Comparison of ENCODE assay signal across 19 cellular contexts in genomic region chr16:28195859-28196258, GRCh38. TPM values are rescaled to one million over a fixed set of nuclear protein-coding genes. Genes with fewer than 3 reads are reported as not detected.
DNase-seq lines count a peak whose midpoint lies in the region; TF ChIP-seq lines count a peak whose summit lies in the region.
"Had no signal": no experiment of that assay in that cellular context is flagged by ENCODE, and none has a peak within 500 bp of the region (broad histone marks: within the 10 kb centered on the region; RNA-seq: fewer than 3 reads in every experiment).

No MANE protein-coding gene starts in this region.

- BruUV-seq in A673 (replicated peaks; lab: Mats Ljungman, UMichigan), result no TSS peak

- no peak overlapping the region for H2BK15ac ChIP-seq in mesenchymal stem cell (ENCODE audit: low read depth, poor library complexity, severe bottlenecking)

- no peak overlapping the region for H2AFZ ChIP-seq in mesenchymal stem cell (ENCODE audit: low read depth, low read length)

- H3K36me3 Mint-ChIP-seq in CD4-positive, alpha-beta memory T cell, result peaks cover 28 to 54% of the 10 kb centered on the region in 2 donors
- H3K36me3 Mint-ChIP-seq in activated CD4-positive, alpha-beta memory T cell treated with anti-CD3 and anti-CD28 coated beads, Interleukin-2, amount 10 ng/mL, durations not matched to agents 7 days and 5 days (ENCODE audit: low read depth), result peaks cover 55% of the 10 kb centered on the region

- no peak overlapping the region for H3K9ac ChIP-seq in mesenchymal stem cell (ENCODE audit: low read length)

- peaks cover 57 to 76% (median 66%) of the 10 kb centered on the region in 4 donors for H3K4me1 Mint-ChIP-seq in CD4-positive, alpha-beta memory T cell
- peaks cover 68% of the 10 kb centered on the region for H3K4me1 Mint-ChIP-seq in activated CD4-positive, alpha-beta memory T cell treated with anti-CD3 and anti-CD28 coated beads, Interleukin-2, amount 10 ng/mL, durations not matched to agents 7 days and 5 days

- no peak overlapping the region for H4K91ac ChIP-seq in mesenchymal stem cell (ENCODE audit: low read length)

- no peaks in the 10 kb centered on the region for H3K9me3 ChIP-seq in A673 (ENCODE audit: low read depth, low read length, poor library complexity, severe bottlenecking)
- no peaks in the 10 kb centered on the region for H3K9me3 ChIP-seq in CD4-positive, alpha-beta memory T cell (ENCODE audit: control insufficient read depth in 1 of 2, low read length in 2 of 2)
- no peaks in the 10 kb centered on the region for H3K9me3 ChIP-seq in mesenchymal stem cell (ENCODE audit: control insufficient read depth, low read length)
- H3K9me3 ChIP-seq: body of pancreas, colonic mucosa had no signal

- 100% methylated on average over 2 of the region's 2 CpGs for WGBS in mesenchymal stem cell

- DNase-seq in A673 (ENCODE audit: low spot score) (no peak), mesenchymal stem cell (no peak), NCI-H146 (lab: John Stamatoyannopoulos, UW) (no peak), amygdala (lab: John Stamatoyannopoulos, UW) (no peak), NCI-H2107 treated with DMSO at 0.1 percent for 48 hours (lab: John Stamatoyannopoulos, UW; ENCODE audit: unreplicated experiment) (no peak)
- DNase-seq in CD4-positive, alpha-beta memory T cell, result no peak
- DNase-seq in activated CD4-positive, alpha-beta memory T cell treated with anti-CD3 and anti-CD28 coated beads, Interleukin-2, amount 10 ng/mL, durations not matched to agents 7 days and 5 days, result no peak
- DNase-seq: activated CD4-positive, alpha-beta T cell treated with anti-CD3 and anti-CD28 coated beads, Interleukin-2, amount 50 U/mL, for 1 hour; activated effector memory CD4-positive, alpha-beta T cell treated with Interleukin-2 at 50 U/mL for 16 hours; AML-193; body of pancreas; colonic mucosa; foreskin melanocyte; GDM1; NCI-H510A treated with DMSO at 0.1 percent for 48 hours; SIG-M5; stimulated activated CD4-positive, alpha-beta T cell treated with anti-CD3 and anti-CD28 coated beads, Interleukin-2, amount 100 ng/mL, for 24 hours; T1000 had no signal

- no peaks in the 10 kb centered on the region for H3K27me3 Mint-ChIP-seq in CD4-positive, alpha-beta memory T cell
- H3K27me3 Mint-ChIP-seq in activated CD4-positive, alpha-beta memory T cell treated with anti-CD3 and anti-CD28 coated beads, Interleukin-2, amount 10 ng/mL, durations not matched to agents 7 days and 5 days, result no peaks in the 10 kb centered on the region

- H3K36me3 ChIP-seq in A673 (ENCODE audit: insufficient read depth, low read length, poor library complexity, severe bottlenecking) (peaks cover 4% of the 10 kb centered on the region), mesenchymal stem cell (ENCODE audit: control insufficient read depth in 1 of 2, insufficient read depth in 2 of 2, low read depth in 1 of 2, low read length in 2 of 2) (peaks cover 10 to 21% of the 10 kb centered on the region in 2 experiments)
- H3K36me3 ChIP-seq in CD4-positive, alpha-beta memory T cell (ENCODE audit: insufficient read depth, low read length), result peaks cover 15% of the 10 kb centered on the region
- H3K36me3 ChIP-seq: colonic mucosa had no signal

- no peak overlapping the region for H3K23ac ChIP-seq in mesenchymal stem cell (ENCODE audit: low read length in 2 of 2)

- no peak overlapping the region for H3K4ac ChIP-seq in mesenchymal stem cell (ENCODE audit: low read depth in 1 of 2, low read length in 2 of 2)

- no peak overlapping the region for H3K4me2 ChIP-seq in mesenchymal stem cell (ENCODE audit: low read length, poor library complexity, severe bottlenecking)

- H2BK5ac ChIP-seq in mesenchymal stem cell (ENCODE audit: low read depth, low read length, poor library complexity, severe bottlenecking), result no peak overlapping the region

- no peak overlapping the region for H2BK12ac ChIP-seq in mesenchymal stem cell (ENCODE audit: low read length in 2 of 2)

- H2BK120ac ChIP-seq in mesenchymal stem cell (ENCODE audit: low read depth, low read length), result no peak overlapping the region

- H3K4me3 ChIP-seq in A673 (ENCODE audit: low read depth, low read length, poor library complexity, severe bottlenecking) (no peak overlapping the region), mesenchymal stem cell (ENCODE audit: insufficient read depth in 1 of 2, low read depth in 1 of 2, low read length in 2 of 2) (no peak overlapping the region)
- no peak overlapping the region for H3K4me3 ChIP-seq in CD4-positive, alpha-beta memory T cell (ENCODE audit: low read length in 2 of 2)
- H3K4me3 ChIP-seq: body of pancreas, colonic mucosa, GM12878 had no signal

- no peak overlapping the region for H3K18ac ChIP-seq in mesenchymal stem cell (ENCODE audit: low read depth in 1 of 2, low read length in 2 of 2)

- POLR2A ChIA-PET in A673 (lab: Charles Lee; ENCODE audit: low non-redundant PET), result no interaction called here
- POLR2A ChIA-PET in CD4-positive, alpha-beta memory T cell (lab: Charles Lee; ENCODE audit: partially characterized antibody), result interaction anchor here (4.6 to 12.7 kb wide), 2 partner anchors 14 to 54 kb away, joined by 53 to 229 read pairs; partner anchors contain the start of gene XPO6
- POLR2A ChIA-PET in activated CD4-positive, alpha-beta memory T cell treated with anti-CD3 and anti-CD28 coated beads, Interleukin-2, amount 10 ng/mL, durations not matched to agents 7 days and 5 days (lab: Charles Lee), result interaction anchor here (11.1 kb wide), 1 partner anchor 15 kb away, joined by 208 read pairs; the partner anchor contains the start of gene XPO6

- no peaks in the 10 kb centered on the region for H3K79me1 ChIP-seq in mesenchymal stem cell (replicated peaks; ENCODE audit: low read length, poor library complexity, severe bottlenecking)

- no peaks in the 10 kb centered on the region for H3K9me3 Mint-ChIP-seq in CD4-positive, alpha-beta memory T cell
- no peaks in the 10 kb centered on the region for H3K9me3 Mint-ChIP-seq in activated CD4-positive, alpha-beta memory T cell treated with anti-CD3 and anti-CD28 coated beads, Interleukin-2, amount 10 ng/mL, durations not matched to agents 7 days and 5 days

- H3K27me3 ChIP-seq in A673 (replicated peaks; ENCODE audit: insufficient read depth, low read depth, low read length, poor library complexity), result no peaks in the 10 kb centered on the region
- no peaks in the 10 kb centered on the region for H3K27me3 ChIP-seq in CD4-positive, alpha-beta memory T cell (ENCODE audit: insufficient read depth, low read length)
- no peaks in the 10 kb centered on the region for H3K27me3 ChIP-seq in mesenchymal stem cell (ENCODE audit: control insufficient read depth in 1 of 2, insufficient read depth in 1 of 2, low read length in 2 of 2)
- H3K27me3 ChIP-seq: body of pancreas, colonic mucosa had no signal

- peak overlapping the region; percentile 6 for H2AK5ac ChIP-seq in mesenchymal stem cell (ENCODE audit: low read length, severe bottlenecking)

- intact Hi-C loops in A673 (cut with micrococcal nuclease; ENCODE audit: unreplicated experiment), result no loop called here
- intact Hi-C loops in CD4-positive, alpha-beta memory T cell (cut with micrococcal nuclease), result no loop called here

- H3K4me1 ChIP-seq in A673 (ENCODE audit: insufficient read depth, low read length, poor library complexity, severe bottlenecking) (peaks cover 36% of the 10 kb centered on the region), mesenchymal stem cell (ENCODE audit: control insufficient read depth, insufficient read depth, low read depth, low read length) (peaks cover 16% of the 10 kb centered on the region)
- H3K4me1 ChIP-seq in CD4-positive, alpha-beta memory T cell (ENCODE audit: insufficient read depth, low read length), result peaks cover 70% of the 10 kb centered on the region

- CTCF ChIA-PET in A673 (lab: Charles Lee), result no interaction called here
- CTCF ChIA-PET in CD4-positive, alpha-beta memory T cell (lab: Charles Lee; ENCODE audit: partially characterized antibody), result interaction anchor here (4.8 to 6.3 kb wide), 2 partner anchors 11 to 22 kb away, joined by 37 to 116 read pairs; no protein-coding TSS in a partner anchor
- CTCF ChIA-PET in activated CD4-positive, alpha-beta memory T cell treated with anti-CD3 and anti-CD28 coated beads, Interleukin-2, amount 10 ng/mL, durations not matched to agents 7 days and 5 days (lab: Charles Lee), result interaction anchor here (1.3 kb wide), 1 partner anchor 46 kb away, joined by 3 read pairs; no protein-coding TSS in a partner anchor

- no peak overlapping the region for H3K14ac ChIP-seq in mesenchymal stem cell (ENCODE audit: low read length in 2 of 2)

- no peak for TF ChIP-seq CTCF in A673 (conservative IDR thresholded peaks at IDR 0.05; ENCODE audit: low read depth, low read length)

- H3K27ac ChIP-seq in A673 (ENCODE audit: low read depth, low read length, poor library complexity, severe bottlenecking) (peak overlapping the region; percentile 41), mesenchymal stem cell (ENCODE audit: low read length, poor library complexity, severe bottlenecking) (no peak overlapping the region)
- H3K27ac ChIP-seq in CD4-positive, alpha-beta memory T cell (ENCODE audit: low read depth, low read length), result no peak overlapping the region
- H3K27ac ChIP-seq: body of pancreas, colonic mucosa had no signal

- H3K27ac Mint-ChIP-seq in CD4-positive, alpha-beta memory T cell, result peak overlapping the region; percentile 90 to 99 (median 98)
- H3K27ac Mint-ChIP-seq in activated CD4-positive, alpha-beta memory T cell treated with anti-CD3 and anti-CD28 coated beads, Interleukin-2, amount 10 ng/mL, durations not matched to agents 7 days and 5 days, result peak overlapping the region; percentile 76

- H3K4me3 Mint-ChIP-seq in CD4-positive, alpha-beta memory T cell, result peak overlapping the region in 3 of 8 donors; percentile 0 to 8 (median 1)
- H3K4me3 Mint-ChIP-seq in activated CD4-positive, alpha-beta memory T cell treated with anti-CD3 and anti-CD28 coated beads, Interleukin-2, amount 10 ng/mL, durations not matched to agents 7 days and 5 days, result no peak overlapping the region

- H4K8ac ChIP-seq in mesenchymal stem cell (ENCODE audit: low read length), result no peak overlapping the region

RNA-seq across cellular contexts. Expression of gene XPO6, which starts 15.9 kb away (rescaled TPM):
- 155 and 159 TPM in 2 replicates for total RNA-seq in A673 (2021)
- total RNA-seq in CD4-positive, alpha-beta memory T cell, result 100 to 1,000 TPM; 347 to 350 TPM
- 10 to 100 TPM; 35.7 to 90.7 TPM for polyA plus RNA-seq in CD4-positive, alpha-beta memory T cell
- total RNA-seq in activated CD4-positive, alpha-beta memory T cell treated with anti-CD3 and anti-CD28 coated beads, Interleukin-2, amount 10 ng/mL, durations not matched to agents 7 days and 5 days, result 100 to 1,000 TPM; 218 to 223 TPM
- 52.4 TPM for polyA plus RNA-seq in mesenchymal stem cell (2013, experiment 1 of 2)
- 54.0 TPM for polyA plus RNA-seq in mesenchymal stem cell (2013, experiment 2 of 2)
